Comparison of ENCODE assay signal across 1 cellular context in genomic region chr3:46935168-46935858, GRCh38.
A peak's percentile ranks its signal among the peaks of the same experiment; 100 is the strongest.
TF ChIP-seq lines count a peak whose summit lies in the region.

No MANE protein-coding gene starts in this region.

TF ChIP-seq in K562, 482 proteins besides CTCF, POLR2A, EP300 and RAD21 (continued from another document and continues in another):
- TF ChIP-seq SFPQ (IDR thresholded peaks at IDR 0.05; ENCODE audit: low read depth, low read length) = no peak
- TF ChIP-seq ZNF282 (CRISPR knock-in tag; IDR thresholded peaks at IDR 0.05) = no peak
- TF ChIP-seq MAX (CRISPR knock-in tag; IDR thresholded peaks at IDR 0.05) = no peak
- TF ChIP-seq POLR2AphosphoS2 (IDR thresholded peaks at IDR 0.05; ENCODE audit: low read length) = no peak
- no peak for TF ChIP-seq TARDBP (IDR thresholded peaks at IDR 0.05)
- no peak for TF ChIP-seq NR2C2 (CRISPR knock-in tag; IDR thresholded peaks at IDR 0.05)
- no peak for TF ChIP-seq NR2C2 (tag; IDR thresholded peaks at IDR 0.05)
- no peak for TF ChIP-seq ZNF655 (CRISPR knock-in tag; IDR thresholded peaks at IDR 0.05)
- no peak for TF ChIP-seq RBBP5 (IDR thresholded peaks at IDR 0.05; ENCODE audit: borderline replicate concordance, insufficient read depth, low read length, poor library complexity, severe bottlenecking)
- no peak for TF ChIP-seq ZBTB34 (CRISPR knock-in tag; IDR thresholded peaks at IDR 0.05)
- TF ChIP-seq PHF21A (IDR thresholded peaks at IDR 0.05; ENCODE audit: borderline replicate concordance, low read depth) = no peak
- TF ChIP-seq ESRRA (IDR thresholded peaks at IDR 0.05; ENCODE audit: borderline replicate concordance, low read depth) = no peak
- TF ChIP-seq CBX2 (IDR thresholded peaks at IDR 0.05; ENCODE audit: insufficient read depth, low read length, poor library complexity, severe bottlenecking) = no peak
- TF ChIP-seq ZNF57 (CRISPR knock-in tag; IDR thresholded peaks at IDR 0.05) = no peak
- TF ChIP-seq PRPF4 (IDR thresholded peaks at IDR 0.05; ENCODE audit: insufficient read depth, low read depth, low read length, poor library complexity, severe bottlenecking) = no peak
- TF ChIP-seq ZNF609 (CRISPR knock-in tag; IDR thresholded peaks at IDR 0.05; ENCODE audit: borderline replicate concordance) = no peak
- TF ChIP-seq COPS2 (conservative IDR thresholded peaks at IDR 0.05) = no peak
- TF ChIP-seq ELF4 (CRISPR knock-in tag; IDR thresholded peaks at IDR 0.05) = 0 out of 2 replicates have a peak, but pooled peaks have one; percentile 36
- no peak for TF ChIP-seq CEBPB (tag; IDR thresholded peaks at IDR 0.05)
- peak; percentile 46; the same call in 1 of the 2 replicates for TF ChIP-seq CREM (IDR thresholded peaks at IDR 0.05; ENCODE audit: low read depth)
- TF ChIP-seq HIVEP1 (CRISPR knock-in tag; IDR thresholded peaks at IDR 0.05) = no peak
- no peak for TF ChIP-seq CGGBP1 (CRISPR knock-in tag; IDR thresholded peaks at IDR 0.05)
- no peak for TF ChIP-seq ZNF512 (tag; IDR thresholded peaks at IDR 0.05)
- TF ChIP-seq MECOM (CRISPR knock-in tag; IDR thresholded peaks at IDR 0.05) = no peak
- TF ChIP-seq RBM15 (IDR thresholded peaks at IDR 0.05; ENCODE audit: insufficient read depth, low read length) = no peak
- TF ChIP-seq ZNF395 (CRISPR knock-in tag; IDR thresholded peaks at IDR 0.05) = 0 out of 2 replicates have a peak, but pooled peaks have one; percentile 59
- no peak for TF ChIP-seq CREB5 (CRISPR knock-in tag; IDR thresholded peaks at IDR 0.05)
- no peak for TF ChIP-seq ARID2 (IDR thresholded peaks at IDR 0.05)
- TF ChIP-seq NR1H2 (CRISPR knock-in tag; IDR thresholded peaks at IDR 0.05) = no peak
- TF ChIP-seq ZNF436 (CRISPR knock-in tag; IDR thresholded peaks at IDR 0.05) = no peak
- no peak for TF ChIP-seq FOXJ2 (tag; IDR thresholded peaks at IDR 0.05)
- peak; percentile 55 for TF ChIP-seq NEUROD1 (IDR thresholded peaks at IDR 0.05; ENCODE audit: borderline replicate concordance, low read depth, low read length, partially characterized antibody)
- no peak for TF ChIP-seq RNF2 (IDR thresholded peaks at IDR 0.05)
- no peak for TF ChIP-seq RBM25 (IDR thresholded peaks at IDR 0.05; ENCODE audit: low read depth, low read length, severe bottlenecking)
- no peak for TF ChIP-seq ZSCAN32 (CRISPR knock-in tag; IDR thresholded peaks at IDR 0.05)
- TF ChIP-seq CHAMP1 (IDR thresholded peaks at IDR 0.05) = no peak
- no peak for TF ChIP-seq HOXB6 (CRISPR knock-in tag; IDR thresholded peaks at IDR 0.05; ENCODE audit: borderline replicate concordance)
- TF ChIP-seq ZNF23 (CRISPR knock-in tag; IDR thresholded peaks at IDR 0.05) = no peak
- no peak for TF ChIP-seq PTTG1 (tag; IDR thresholded peaks at IDR 0.05; ENCODE audit: low read depth)
- TF ChIP-seq XRCC4 (IDR thresholded peaks at IDR 0.05; ENCODE audit: extremely low read depth, insufficient read depth, insufficient read length) = no peak
- TF ChIP-seq HMGN3 (IDR thresholded peaks at IDR 0.05; ENCODE audit: borderline replicate concordance, extremely low read depth, insufficient read length, low read depth, low read length) = no peak
- no peak for TF ChIP-seq U2AF1 (optimal IDR thresholded peaks at IDR 0.05; ENCODE audit: low read depth, low read length)
- peak; percentile 92 for TF ChIP-seq SMARCE1 (IDR thresholded peaks at IDR 0.05)
- TF ChIP-seq CAMTA2 (CRISPR knock-in tag; conservative IDR thresholded peaks at IDR 0.05) = no peak
- no peak for TF ChIP-seq FIP1L1 (IDR thresholded peaks at IDR 0.05; ENCODE audit: low read depth, low read length, poor library complexity, severe bottlenecking)
- TF ChIP-seq FOXP4 (CRISPR knock-in tag; IDR thresholded peaks at IDR 0.05; ENCODE audit: borderline replicate concordance) = no peak
